24 cellular contexts compared by ENCODE assay signal in genomic region chr1:231606712-231607111, GRCh38. TPM values are rescaled to one million over a fixed set of nuclear protein-coding genes. Genes with fewer than 3 reads are reported as not detected.
DNase-seq lines count a peak whose midpoint lies in the region; TF ChIP-seq lines count a peak whose summit lies in the region.
"Had no signal": no experiment of that assay in that cellular context is flagged by ENCODE, and none has a peak within 500 bp of the region (broad histone marks: within the 10 kb centered on the region; RNA-seq: fewer than 3 reads in every experiment).

No MANE protein-coding gene starts in this region.

- H3K27me3 ChIP-seq in adipocyte (replicated peaks; ENCODE audit: control insufficient read depth, insufficient read depth, low read length) (peaks cover 8% of the 10 kb centered on the region), left ventricle myocardium inferior (ENCODE audit: low read depth) (no peaks in the 10 kb centered on the region)
- H3K27me3 ChIP-seq: neutrophil, sigmoid colon had no signal

- H3K9me3 Mint-ChIP-seq in Calu3 (ENCODE audit: low read depth, unreplicated experiment) (no peaks in the 10 kb centered on the region), mesothelial cell of epicardium (peaks cover 9% of the 10 kb centered on the region)
- H3K9me3 Mint-ChIP-seq: activated T-cell treated with anti-CD3 and anti-CD28 coated beads, Interleukin-2, amount 50 U/mL, for 4 hours; CD8-positive, alpha-beta T cell; stimulated activated naive CD8-positive, alpha-beta T cell treated with anti-CD3 and anti-CD28 coated beads, Interleukin-15, Interleukin-2, amounts not matched to agents 100 ng/mL and 50 ng/mL, for 24 hours had no signal

- CTCF ChIA-PET in Calu3 (lab: Charles Lee): no interaction called here

- H3K27me3 Mint-ChIP-seq in Calu3 (ENCODE audit: unreplicated experiment) (peaks cover 38% of the 10 kb centered on the region), mesothelial cell of epicardium (ENCODE audit: low read depth) (peaks cover 22% of the 10 kb centered on the region)
- H3K27me3 Mint-ChIP-seq: stimulated activated naive CD8-positive, alpha-beta T cell treated with anti-CD3 and anti-CD28 coated beads, Interleukin-15, Interleukin-2, amounts not matched to agents 100 ng/mL and 50 ng/mL, for 24 hours had no signal

- H3K4me1 ChIP-seq in adipocyte (ENCODE audit: control insufficient read depth, insufficient read depth, low read length) (peaks cover 9% of the 10 kb centered on the region), left ventricle myocardium inferior (peaks cover 21% of the 10 kb centered on the region)

- H3K4me1 Mint-ChIP-seq in Calu3 (ENCODE audit: low read depth, unreplicated experiment) (peaks cover 9% of the 10 kb centered on the region), mesothelial cell of epicardium (peaks cover 14% of the 10 kb centered on the region)

- H3K4me3 ChIP-seq in adipocyte (ENCODE audit: low read length) (no peak overlapping the region), left ventricle myocardium inferior (no peak overlapping the region)
- H3K4me3 ChIP-seq: HAP-1, sigmoid colon had no signal

- no TSS peak for BruUV-seq in Calu3 (replicated peaks; lab: Mats Ljungman, UMichigan)

- H3K36me3 Mint-ChIP-seq in Calu3 (ENCODE audit: insufficient read depth, unreplicated experiment): peaks cover 12% of the 10 kb centered on the region
- H3K36me3 Mint-ChIP-seq in mesothelial cell of epicardium: peaks cover 4% of the 10 kb centered on the region

- DNase-seq in Calu3 (peak; percentile 47), HPDE6-E6E7 (ENCODE audit: extremely low spot score) (peak; percentile 37), adipocyte (ENCODE audit: low read depth) (peak; percentile 17), islet precursor cell (peak; percentile 75), left ventricle myocardium inferior (no peak), 8988T (no peak), mesothelial cell of epicardium (ENCODE audit: low spot score in 2 of 2, unreplicated experiment in 2 of 2) (no peak)
- no peak for DNase-seq in activated CD8-positive, alpha-beta memory T cell treated with anti-CD3 and anti-CD28 coated beads, Interleukin-2, amount 50 U/mL, for 4 hours
- DNase-seq: activated CD4-positive, alpha-beta T cell treated with anti-CD3 and anti-CD28 coated beads for 4 hours; activated T-cell treated with anti-CD3 and anti-CD28 coated beads, Interleukin-2, amount 50 U/mL, for 4 hours; CD8-positive, alpha-beta T cell; dermis blood vessel endothelial cell; left cardiac atrium; mesenchymal stem cell; NCI-H1105 treated with DMSO at 0.1 percent for 48 hours; NCI-H2081; NCI-H446; NCI-H82; Right ventricle myocardium superior; sigmoid colon had no signal

- H3K9me3 ChIP-seq in adipocyte (ENCODE audit: control insufficient read depth, low read length) (no peaks in the 10 kb centered on the region), left ventricle myocardium inferior (replicated peaks) (no peaks in the 10 kb centered on the region)
- H3K9me3 ChIP-seq: neutrophil, sigmoid colon had no signal

- no peak for TF ChIP-seq CTCF in Calu3 (IDR thresholded peaks at IDR 0.05; ENCODE audit: unreplicated experiment)
- no peak for TF ChIP-seq CTCF in left ventricle myocardium inferior (IDR thresholded peaks at IDR 0.05; ENCODE audit: borderline replicate concordance)
- no peak for TF ChIP-seq CTCF in mesothelial cell of epicardium (IDR thresholded peaks at IDR 0.05; ENCODE audit: unreplicated experiment)

- no peak overlapping the region for H3K9ac ChIP-seq in adipocyte (ENCODE audit: low read length)

- H3K36me3 ChIP-seq in adipocyte (ENCODE audit: control insufficient read depth, insufficient read depth, low read length, severe bottlenecking) (no peaks in the 10 kb centered on the region), left ventricle myocardium inferior (no peaks in the 10 kb centered on the region)
- H3K36me3 ChIP-seq: HAP-1, neutrophil, sigmoid colon had no signal

- intact Hi-C loops in Calu3 (cut with micrococcal nuclease; ENCODE audit: unreplicated experiment) (no loop called here), left ventricle myocardium inferior (cut with micrococcal nuclease) (no loop called here)

- H3K4me3 Mint-ChIP-seq in Calu3 (ENCODE audit: low read depth, unreplicated experiment) (no peak overlapping the region), mesothelial cell of epicardium (no peak overlapping the region)
- H3K4me3 Mint-ChIP-seq: activated T-cell treated with anti-CD3 and anti-CD28 coated beads, Interleukin-2, amount 50 U/mL, for 4 hours; CD8-positive, alpha-beta T cell; stimulated activated naive CD8-positive, alpha-beta T cell treated with anti-CD3 and anti-CD28 coated beads, Interleukin-15, Interleukin-2, amounts not matched to agents 100 ng/mL and 50 ng/mL, for 24 hours had no signal

- H3K27ac Mint-ChIP-seq in Calu3 (ENCODE audit: unreplicated experiment) (no peak overlapping the region), mesothelial cell of epicardium (no peak overlapping the region)
- H3K27ac Mint-ChIP-seq: CD8-positive, alpha-beta T cell; progenitor cell of endocrine pancreas; stimulated activated naive CD8-positive, alpha-beta T cell treated with anti-CD3 and anti-CD28 coated beads, Interleukin-15, Interleukin-2, amounts not matched to agents 100 ng/mL and 50 ng/mL, for 24 hours had no signal

- H3K27ac ChIP-seq in left ventricle myocardium inferior (replicated peaks): no peak overlapping the region
- H3K27ac ChIP-seq: neutrophil, sigmoid colon had no signal

RNA-seq across cellular contexts. Expression of gene DISC1, which starts 19.9 kb away (rescaled TPM):
- total RNA-seq in Calu3 (2022): 6.6 and 9.8 TPM in 2 replicates
- total RNA-seq in left ventricle myocardium inferior: 3.5 TPM
- total RNA-seq in mesothelial cell of epicardium: 9.1 to 11.4 TPM (median 9.1 TPM) in 3 replicates

Comparison
In these comparisons a context has a peak if more than half of its experiments do, and no peak if none do; other contexts are left out.
1. DNase-seq: peak in Calu3 (single experiment), HPDE6-E6E7 (single experiment), adipocyte (single experiment) and islet precursor cell (single experiment); none in left ventricle myocardium inferior (single experiment), 8988T (single experiment), activated CD8-positive, alpha-beta memory T cell treated with anti-CD3 and anti-CD28 coated beads, Interleukin-2, amount 50 U/mL, for 4 hours (single experiment) and mesothelial cell of epicardium (0 of 2).